In the genomic region with DNA sequence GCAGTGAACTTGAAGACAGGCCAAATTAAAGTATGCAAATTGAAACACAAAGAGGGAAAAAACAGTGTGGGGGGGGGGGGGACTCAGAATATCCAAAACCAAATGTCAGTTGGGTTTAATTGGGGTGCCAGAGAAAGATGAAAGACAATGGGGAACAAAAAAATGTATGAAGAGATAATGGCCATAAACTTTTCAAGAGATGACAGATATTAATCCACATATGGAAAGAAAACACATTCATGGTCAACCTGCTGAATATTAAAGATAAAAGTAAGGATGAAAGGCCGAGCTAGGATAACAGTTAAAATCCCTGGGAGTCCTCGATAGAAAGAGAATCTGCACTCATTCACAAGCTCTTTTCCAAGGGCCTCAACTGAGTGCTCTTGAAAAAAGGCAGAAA, we compare ENCODE assay signal across 13 cellular contexts.
"Had no signal": no experiment of that assay in that cellular context is flagged by ENCODE, and none has a peak within 500 bp of the region (broad histone marks: within the 10 kb centered on the region; RNA-seq: fewer than 3 reads in every experiment).

No MANE protein-coding gene starts in this region.

- H3K4me1 ChIP-seq: tibial artery had no signal

- H3K27me3 Mint-ChIP-seq: dendritic cell treated with granulocyte-macrophage colony-stimulating factor and Interleukin-4, amounts not matched to agents 40 ng/mL and 50 ng/mL, for 4 days; stimulated activated memory B cell treated with anti-CD40 and anti-IgM and Interleukin-4, amounts not matched to agents 10 μg/mL and 1 μg/mL and 100 μg/mL, for 72 hours had no signal

- ATAC-seq: left cardiac atrium; lower lobe of right lung; pancreas; stimulated activated memory B cell treated with anti-CD40 and anti-IgM and Interleukin-4, amounts not matched to agents 10 μg/mL and 1 μg/mL and 100 μg/mL, for 72 hours had no signal

- H3K4me3 Mint-ChIP-seq: dendritic cell treated with granulocyte-macrophage colony-stimulating factor and Interleukin-4, amounts not matched to agents 40 ng/mL and 50 ng/mL, for 4 days; stimulated activated memory B cell treated with anti-CD40 and anti-IgM and Interleukin-4, amounts not matched to agents 10 μg/mL and 1 μg/mL and 100 μg/mL, for 72 hours had no signal

- H3K36me3 ChIP-seq: brain microvascular endothelial cell, lower lobe of right lung, pancreas had no signal

- H3K27me3 ChIP-seq: brain microvascular endothelial cell, pancreas, tibial artery had no signal

- H3K27ac Mint-ChIP-seq: dendritic cell treated with granulocyte-macrophage colony-stimulating factor and Interleukin-4, amounts not matched to agents 40 ng/mL and 50 ng/mL, for 4 days; stimulated activated memory B cell treated with anti-CD40 and anti-IgM and Interleukin-4, amounts not matched to agents 10 μg/mL and 1 μg/mL and 100 μg/mL, for 72 hours had no signal

- H3K27ac ChIP-seq: brain microvascular endothelial cell, lower lobe of right lung, pancreas, tibial artery had no signal

- H3K9me3 ChIP-seq: lower lobe of right lung, pancreas had no signal

- H3K4me3 ChIP-seq: lower lobe of right lung, pancreas, tibial artery had no signal

- DNase-seq: activated CD4-positive, alpha-beta T cell treated with anti-CD3 and anti-CD28 coated beads, Interleukin-2, amount 50 U/mL, for 48 hours; activated CD8-positive, alpha-beta memory T cell treated with anti-CD3 and anti-CD28 coated beads, Interleukin-2, amount 50 U/mL, for 4 hours; activated naive CD4-positive, alpha-beta T cell treated with anti-CD3 and anti-CD28 coated beads, Interleukin-2, amount 50 U/mL, for 16 hours; brain microvascular endothelial cell; effector memory CD4-positive, alpha-beta T cell; left cardiac atrium; lower lobe of right lung; pancreas; retina; SW 1271; tibial artery had no signal
